40 cellular contexts compared by ENCODE assay signal in genomic region chr2:141591787-141592186, GRCh38.
"Had no signal": no experiment of that assay in that cellular context is flagged by ENCODE, and none has a peak within 500 bp of the region (broad histone marks: within the 10 kb centered on the region; RNA-seq: fewer than 3 reads in every experiment).

No MANE protein-coding gene starts in this region.

- H3K27me3 Mint-ChIP-seq: activated naive CD4-positive, alpha-beta T cell treated with anti-CD3 and anti-CD28 coated beads, Interleukin-2, amount 10 ng/mL, durations not matched to agents 7 days and 5 days; activated naive CD4-positive, alpha-beta T cell treated with anti-CD3 and anti-CD28 coated beads, Interleukin-2, amount 50 U/mL, for 24 hours; activated naive CD8-positive, alpha-beta T cell; activated naive CD8-positive, alpha-beta T cell treated with anti-CD3 and anti-CD28 coated beads for 36 hours; activated naive CD8-positive, alpha-beta T cell treated with anti-CD3 and anti-CD28 coated beads, Interleukin-2, amount 10 ng/mL, durations not matched to agents 7 days and 5 days; activated naive CD8-positive, alpha-beta T cell treated with anti-CD3 and anti-CD28 coated beads, Interleukin-2, amount 50 U/mL, for 24 hours; activated T-cell treated with anti-CD3 and anti-CD28 coated beads, Interleukin-2, amount 50 U/mL, for 24 hours; activated T-helper 17 cell treated with anti-CD3 and anti-CD28 coated beads, Interleukin-2, amount 50 U/mL, for 72 hours; brain; central memory CD8-positive, alpha-beta T cell had no signal

- H3K4me3 ChIP-seq: adrenal gland, ascending aorta, body of pancreas, breast epithelium, cardiac muscle cell had no signal

- FAIRE-seq: astrocyte, bronchial epithelial cell had no signal

- ATAC-seq: activated naive CD4-positive, alpha-beta T cell treated with anti-CD3 and anti-CD28 coated beads, Interleukin-2, amount 50 U/mL, for 72 hours; activated naive CD8-positive, alpha-beta T cell treated with anti-CD3 and anti-CD28 coated beads, Interleukin-2, amount 50 U/mL, for 24 hours; activated T-cell treated with anti-CD3 and anti-CD28 coated beads, Interleukin-2, amount 50 U/mL, for 4 hours; activated T-cell treated with anti-CD3 and anti-CD28 coated beads, Interleukin-2, amount 50 U/mL, for 72 hours; activated T-helper 17 cell treated with anti-CD3 and anti-CD28 coated beads, Interleukin-2, amount 50 U/mL, for 72 hours; body of pancreas had no signal

- H3K36me3 ChIP-seq: adrenal gland, ascending aorta, brain microvascular endothelial cell, breast epithelium, cardiac muscle cell had no signal

- H3K4me1 Mint-ChIP-seq: activated naive CD4-positive, alpha-beta T cell treated with anti-CD3 and anti-CD28 coated beads, Interleukin-2, amount 10 ng/mL, durations not matched to agents 7 days and 5 days; activated naive CD4-positive, alpha-beta T cell treated with anti-CD3 and anti-CD28 coated beads, Interleukin-2, amount 50 U/mL, for 24 hours; activated naive CD8-positive, alpha-beta T cell treated with anti-CD3 and anti-CD28 coated beads for 36 hours; activated naive CD8-positive, alpha-beta T cell treated with anti-CD3 and anti-CD28 coated beads, Interleukin-2, amount 10 ng/mL, durations not matched to agents 7 days and 5 days; activated naive CD8-positive, alpha-beta T cell treated with anti-CD3 and anti-CD28 coated beads, Interleukin-2, amount 50 U/mL, for 24 hours; activated T-helper 17 cell treated with anti-CD3 and anti-CD28 coated beads, Interleukin-2, amount 50 U/mL, for 72 hours; central memory CD8-positive, alpha-beta T cell had no signal

- H3K27ac Mint-ChIP-seq: activated naive CD4-positive, alpha-beta T cell treated with anti-CD3 and anti-CD28 coated beads for 36 hours; activated naive CD4-positive, alpha-beta T cell treated with anti-CD3 and anti-CD28 coated beads, Interleukin-2, amount 10 ng/mL, durations not matched to agents 7 days and 5 days; activated naive CD4-positive, alpha-beta T cell treated with anti-CD3 and anti-CD28 coated beads, Interleukin-2, amount 50 U/mL, for 24 hours; activated naive CD4-positive, alpha-beta T cell treated with anti-CD3 and anti-CD28 coated beads, Interleukin-2, amount 50 U/mL, for 72 hours; activated naive CD8-positive, alpha-beta T cell; activated naive CD8-positive, alpha-beta T cell treated with anti-CD3 and anti-CD28 coated beads for 36 hours; activated naive CD8-positive, alpha-beta T cell treated with anti-CD3 and anti-CD28 coated beads, Interleukin-2, amount 10 ng/mL, durations not matched to agents 7 days and 5 days; activated naive CD8-positive, alpha-beta T cell treated with anti-CD3 and anti-CD28 coated beads, Interleukin-2, amount 50 U/mL, for 24 hours; activated T-cell treated with anti-CD3 and anti-CD28 coated beads, Interleukin-2, amount 50 U/mL, for 24 hours; activated T-cell treated with anti-CD3 and anti-CD28 coated beads, Interleukin-2, amount 50 U/mL, for 72 hours; activated T-helper 1 cell treated with anti-CD3 and anti-CD28 coated beads, Interleukin-12 subunit alpha, Interleukin-12 subunit beta, Interleukin-2, Interleukin-4 antibody, amounts not matched to agents 30 ng/mL and 10 ng/mL and 1 ng/mL, durations not matched to agents 14 hours and 24 hours and 36 hours; activated T-helper 17 cell treated with anti-CD3 and anti-CD28 coated beads, Interleukin-2, amount 50 U/mL, for 72 hours; activated T-helper 2 cell treated with anti-CD3 and anti-CD28 coated beads, Interferon-gamma antibody, Interleukin-2, Interleukin-4, amounts not matched to agents 10 μg/mL and 5 μg/mL and 100 μg/mL, durations not matched to agents 14 hours and 24 hours and 36 hours; brain had no signal

- H3K4me1 ChIP-seq: adrenal gland, ascending aorta, body of pancreas, breast epithelium had no signal

- H3K4me3 Mint-ChIP-seq: activated naive CD4-positive, alpha-beta T cell treated with anti-CD3 and anti-CD28 coated beads for 36 hours; activated naive CD4-positive, alpha-beta T cell treated with anti-CD3 and anti-CD28 coated beads, Interleukin-2, amount 10 ng/mL, durations not matched to agents 7 days and 5 days; activated naive CD4-positive, alpha-beta T cell treated with anti-CD3 and anti-CD28 coated beads, Interleukin-2, amount 50 U/mL, for 24 hours; activated naive CD8-positive, alpha-beta T cell; activated naive CD8-positive, alpha-beta T cell treated with anti-CD3 and anti-CD28 coated beads for 36 hours; activated naive CD8-positive, alpha-beta T cell treated with anti-CD3 and anti-CD28 coated beads, Interleukin-2, amount 10 ng/mL, durations not matched to agents 7 days and 5 days; activated naive CD8-positive, alpha-beta T cell treated with anti-CD3 and anti-CD28 coated beads, Interleukin-2, amount 50 U/mL, for 24 hours; activated T-cell treated with anti-CD3 and anti-CD28 coated beads, Interleukin-2, amount 50 U/mL, for 24 hours; activated T-cell treated with anti-CD3 and anti-CD28 coated beads, Interleukin-2, amount 50 U/mL, for 4 hours; activated T-cell treated with anti-CD3 and anti-CD28 coated beads, Interleukin-2, amount 50 U/mL, for 72 hours; activated T-helper 1 cell treated with anti-CD3 and anti-CD28 coated beads, Interleukin-12 subunit alpha, Interleukin-12 subunit beta, Interleukin-2, Interleukin-4 antibody, amounts not matched to agents 30 ng/mL and 10 ng/mL and 1 ng/mL, durations not matched to agents 14 hours and 24 hours and 36 hours; activated T-helper 17 cell treated with anti-CD3 and anti-CD28 coated beads, Interleukin-2, amount 50 U/mL, for 72 hours; brain; central memory CD8-positive, alpha-beta T cell had no signal

- H3K9me3 Mint-ChIP-seq: activated T-helper 1 cell treated with anti-CD3 and anti-CD28 coated beads, Interleukin-12 subunit alpha, Interleukin-12 subunit beta, Interleukin-2, Interleukin-4 antibody, amounts not matched to agents 30 ng/mL and 10 ng/mL and 1 ng/mL, durations not matched to agents 14 hours and 24 hours and 36 hours had no signal

- H3K27me3 ChIP-seq: adrenal gland, ascending aorta, body of pancreas, brain microvascular endothelial cell, breast epithelium, cardiac muscle cell had no signal

- H3K27ac ChIP-seq: adrenal gland, ascending aorta, body of pancreas, brain microvascular endothelial cell, breast epithelium, cardiac muscle cell had no signal

- H3K36me3 Mint-ChIP-seq: activated naive CD4-positive, alpha-beta T cell treated with anti-CD3 and anti-CD28 coated beads, Interleukin-2, amount 10 ng/mL, durations not matched to agents 7 days and 5 days; activated naive CD4-positive, alpha-beta T cell treated with anti-CD3 and anti-CD28 coated beads, Interleukin-2, amount 50 U/mL, for 24 hours; activated naive CD8-positive, alpha-beta T cell; activated naive CD8-positive, alpha-beta T cell treated with anti-CD3 and anti-CD28 coated beads for 36 hours; activated naive CD8-positive, alpha-beta T cell treated with anti-CD3 and anti-CD28 coated beads, Interleukin-2, amount 10 ng/mL, durations not matched to agents 7 days and 5 days; brain had no signal

- H3K9me3 ChIP-seq: adrenal gland, ascending aorta, breast epithelium had no signal

- DNase-seq: activated effector memory CD4-positive, alpha-beta T cell treated with anti-CD3 and anti-CD28 coated beads, Interleukin-2, amount 50 U/mL, for 16 hours; activated effector memory CD4-positive, alpha-beta T cell treated with Interleukin-2 at 50 U/mL for 16 hours; activated gamma-delta T cell; activated gamma-delta T cell treated with Interleukin-2 at 50 U/mL for 16 hours; activated naive CD4-positive, alpha-beta T cell; activated naive CD4-positive, alpha-beta T cell treated with anti-CD3 and anti-CD28 coated beads for 36 hours; activated naive CD4-positive, alpha-beta T cell treated with anti-CD3 and anti-CD28 coated beads, Interleukin-2, amount 10 ng/mL, durations not matched to agents 7 days and 5 days; activated naive CD4-positive, alpha-beta T cell treated with anti-CD3 and anti-CD28 coated beads, Interleukin-2, amount 50 U/mL, for 16 hours; activated naive CD4-positive, alpha-beta T cell treated with Interleukin-2 at 50 U/mL for 16 hours; activated naive CD8-positive, alpha-beta T cell treated with anti-CD3 and anti-CD28 coated beads for 36 hours; activated naive CD8-positive, alpha-beta T cell treated with anti-CD3 and anti-CD28 coated beads, Interleukin-2, amount 10 ng/mL, durations not matched to agents 7 days and 5 days; activated naive CD8-positive, alpha-beta T cell treated with anti-CD3 and anti-CD28 coated beads, Interleukin-2, amount 50 U/mL, for 24 hours; activated T-cell treated with anti-CD3 and anti-CD28 coated beads, Interleukin-2, amount 50 U/mL, for 1 hour; activated T-cell treated with anti-CD3 and anti-CD28 coated beads, Interleukin-2, amount 50 U/mL, for 24 hours; activated T-cell treated with anti-CD3 and anti-CD28 coated beads, Interleukin-2, amount 50 U/mL, for 4 hours; activated T-cell treated with anti-CD3 and anti-CD28 coated beads, Interleukin-2, amount 50 U/mL, for 48 hours; activated T-cell treated with anti-CD3 and anti-CD28 coated beads, Interleukin-2, amount 50 U/mL, for 72 hours; adrenal gland; amniotic stem cell; amygdala; anterior cingulate cortex; aorta; body of pancreas; brain microvascular endothelial cell; caudate nucleus; central memory CD4-positive, alpha-beta T cell; cerebellar nuclear complex had no signal
